ENCODE assay signal across 22 cellular contexts in genomic region chr6:9136141-9136865, GRCh38.
"Had no signal": no experiment of that assay in that cellular context is flagged by ENCODE, and none has a peak within 500 bp of the region (broad histone marks: within the 10 kb centered on the region; RNA-seq: fewer than 3 reads in every experiment).

No MANE protein-coding gene starts in this region.

- H3K4me1 Mint-ChIP-seq: stimulated activated naive CD8-positive, alpha-beta T cell treated with anti-CD3 and anti-CD28 coated beads, Interleukin-15, amount 100 ng/mL, for 72 hours had no signal

- H3K4me3 Mint-ChIP-seq: activated T-helper 1 cell treated with anti-CD3 and anti-CD28 coated beads, Interleukin-12 subunit alpha, Interleukin-12 subunit beta, Interleukin-2, Interleukin-4 antibody, amounts not matched to agents 30 ng/mL and 10 ng/mL and 1 ng/mL, durations not matched to agents 14 hours and 24 hours and 36 hours; nephron; stimulated activated naive CD8-positive, alpha-beta T cell treated with anti-CD3 and anti-CD28 coated beads, Interleukin-15, amount 100 ng/mL, for 72 hours had no signal

- H3K36me3 ChIP-seq: suprapubic skin, transverse colon, uterus, WERI-Rb-1 had no signal

- H3K9me3 Mint-ChIP-seq: activated T-helper 1 cell treated with anti-CD3 and anti-CD28 coated beads, Interleukin-12 subunit alpha, Interleukin-12 subunit beta, Interleukin-2, Interleukin-4 antibody, amounts not matched to agents 30 ng/mL and 10 ng/mL and 1 ng/mL, durations not matched to agents 14 hours and 24 hours and 36 hours; nephron; stimulated activated naive CD8-positive, alpha-beta T cell treated with anti-CD3 and anti-CD28 coated beads, Interleukin-15, amount 100 ng/mL, for 72 hours had no signal

- H3K27ac ChIP-seq: coronary artery, suprapubic skin, transverse colon, uterus, WERI-Rb-1 had no signal

- DNase-seq: activated CD4-positive, alpha-beta T cell treated with anti-CD3 and anti-CD28 coated beads for 1 hour; activated CD4-positive, alpha-beta T cell treated with anti-CD3 and anti-CD28 coated beads, Interleukin-2, amount 50 U/mL, for 4 hours; activated gamma-delta T cell treated with Interleukin-2 at 50 U/mL for 16 hours; activated T-cell treated with anti-CD3 and anti-CD28 coated beads for 4 hours; amniotic stem cell; central memory CD4-positive, alpha-beta T cell; foreskin melanocyte; glutamatergic neuron; hippocampal formation; midbrain; stimulated activated CD4-positive, alpha-beta T cell treated with anti-CD3 and anti-CD28 coated beads, Interleukin-4, amount 100 ng/mL, for 1 hour; stimulated activated naive CD8-positive, alpha-beta T cell treated with anti-CD3 and anti-CD28 coated beads, Interleukin-15, amount 100 ng/mL, for 72 hours; transverse colon; uterus; WERI-Rb-1 had no signal

- H3K4me2 ChIP-seq: smooth muscle cell had no signal

- H3K27me3 ChIP-seq: suprapubic skin, transverse colon, uterus had no signal

- ATAC-seq: activated naive CD4-positive, alpha-beta T cell treated with anti-CD3 and anti-CD28 coated beads, Interleukin-2, amount 50 U/mL, for 72 hours; sciatic nerve; stimulated activated naive CD8-positive, alpha-beta T cell treated with anti-CD3 and anti-CD28 coated beads, Interleukin-15, amount 100 ng/mL, for 72 hours had no signal

- H3K4me1 ChIP-seq: uterus had no signal

- H3K27ac Mint-ChIP-seq: activated naive CD4-positive, alpha-beta T cell treated with anti-CD3 and anti-CD28 coated beads, Interleukin-2, amount 50 U/mL, for 72 hours; activated T-helper 1 cell treated with anti-CD3 and anti-CD28 coated beads, Interleukin-12 subunit alpha, Interleukin-12 subunit beta, Interleukin-2, Interleukin-4 antibody, amounts not matched to agents 30 ng/mL and 10 ng/mL and 1 ng/mL, durations not matched to agents 14 hours and 24 hours and 36 hours; nephron; stimulated activated naive CD8-positive, alpha-beta T cell treated with anti-CD3 and anti-CD28 coated beads, Interleukin-15, amount 100 ng/mL, for 72 hours had no signal

- H3K4me3 ChIP-seq: coronary artery, smooth muscle cell, suprapubic skin, transverse colon, uterus had no signal

- H3K9me3 ChIP-seq: suprapubic skin, transverse colon, uterus had no signal

- H3K27me3 Mint-ChIP-seq: stimulated activated naive CD8-positive, alpha-beta T cell treated with anti-CD3 and anti-CD28 coated beads, Interleukin-15, amount 100 ng/mL, for 72 hours had no signal
